13 cellular contexts compared by ENCODE assay signal in genomic region chr20:47456952-47457724, GRCh38. TPM values are rescaled to one million over a fixed set of nuclear protein-coding genes. Genes with fewer than 3 reads are reported as not detected.
DNase-seq lines count a peak whose midpoint lies in the region; ATAC-seq lines count a peak whose summit lies in the region.
"Had no signal": no experiment of that assay in that cellular context is flagged by ENCODE, and none has a peak within 500 bp of the region (broad histone marks: within the 10 kb centered on the region; RNA-seq: fewer than 3 reads in every experiment).

No MANE protein-coding gene starts in this region.

- peak overlapping the region in 1 of 2 donors; percentile 47 for H3K4me3 Mint-ChIP-seq in stimulated activated naive CD8-positive, alpha-beta T cell treated with anti-CD3 and anti-CD28 coated beads, Interleukin-15, amount 100 ng/mL, for 72 hours
- H3K4me3 Mint-ChIP-seq: CD4-positive, alpha-beta memory T cell; GM23338 had no signal

- 72 to 77% methylated on average over 13 of the region's 13 CpGs for WGBS in esophagus, 2 donors

- H3K4me3 ChIP-seq in esophagus (ENCODE audit: low read depth in 1 of 2, low read length in 2 of 2), result no peak overlapping the region
- H3K4me3 ChIP-seq: GM23338, tibial nerve had no signal

- H3K4me1 Mint-ChIP-seq in stimulated activated naive CD8-positive, alpha-beta T cell treated with anti-CD3 and anti-CD28 coated beads, Interleukin-15, amount 100 ng/mL, for 72 hours, result peaks cover 66% of the 10 kb centered on the region

- no peaks in the 10 kb centered on the region for H3K36me3 ChIP-seq in esophagus (ENCODE audit: control insufficient read depth in 2 of 2, insufficient read depth in 2 of 2, low read length in 1 of 2)
- H3K36me3 ChIP-seq: tibial nerve had no signal

- no peaks in the 10 kb centered on the region for H3K9me3 ChIP-seq in esophagus (ENCODE audit: control insufficient read depth in 2 of 2, insufficient read depth in 1 of 2, low read depth in 1 of 2, low read length in 1 of 2)
- H3K9me3 ChIP-seq: tibial nerve had no signal

- no peaks in the 10 kb centered on the region for H3K27me3 Mint-ChIP-seq in stimulated activated naive CD8-positive, alpha-beta T cell treated with anti-CD3 and anti-CD28 coated beads, Interleukin-15, amount 100 ng/mL, for 72 hours
- H3K27me3 Mint-ChIP-seq: CD4-positive, alpha-beta memory T cell had no signal

- ATAC-seq in stimulated activated naive CD8-positive, alpha-beta T cell treated with anti-CD3 and anti-CD28 coated beads, Interleukin-15, amount 100 ng/mL, for 72 hours, result peak; percentile 90
- ATAC-seq in GM18870 (IDR thresholded peaks at IDR 0.05; ENCODE audit: unreplicated experiment), result no peak
- ATAC-seq: GM23338 had no signal

- peak overlapping the region; percentile 17 to 37 for H3K27ac ChIP-seq in esophagus (ENCODE audit: low read depth in 2 of 2, low read length in 1 of 2)
- H3K27ac ChIP-seq: tibial nerve had no signal

- DNase-seq in stimulated activated CD4-positive, alpha-beta T cell treated with anti-CD3 and anti-CD28 coated beads, Interleukin-15, amount 100 ng/mL, for 24 hours, result peak; percentile 34
- no peak for DNase-seq in stimulated activated CD4-positive, alpha-beta T cell treated with anti-CD3 and anti-CD28 coated beads, Interleukin-12 subunit alpha, Interleukin-12 subunit beta, amount 100 ng/mL, for 4 hours
- DNase-seq in RKO (ENCODE audit: low spot score) (peak; percentile 59), dedifferentiated amniotic fluid mesenchymal stem cell (ENCODE audit: extremely low spot score) (no peak), SKM-1 treated with dmso at 0.1 percent for 144 hours (lab: John Stamatoyannopoulos, UW; ENCODE audit: unreplicated experiment) (no peak)
- DNase-seq in stimulated activated naive CD8-positive, alpha-beta T cell treated with anti-CD3 and anti-CD28 coated beads, Interleukin-15, amount 100 ng/mL, for 72 hours, result peak; percentile 24 to 54
- DNase-seq: activated CD8-positive, alpha-beta memory T cell treated with anti-CD3 and anti-CD28 coated beads, Interleukin-2, amount 50 U/mL, for 48 hours; CD4-positive, alpha-beta memory T cell; NCI-H2081 treated with DMSO at 0.1 percent for 48 hours had no signal

- H3K27me3 ChIP-seq in esophagus (ENCODE audit: control insufficient read depth in 1 of 2, insufficient read depth in 2 of 2, low read length in 2 of 2), result no peaks in the 10 kb centered on the region
- H3K27me3 ChIP-seq: tibial nerve had no signal

- peak overlapping the region; percentile 80 to 96 for H3K27ac Mint-ChIP-seq in stimulated activated naive CD8-positive, alpha-beta T cell treated with anti-CD3 and anti-CD28 coated beads, Interleukin-15, amount 100 ng/mL, for 72 hours
- H3K27ac Mint-ChIP-seq: CD4-positive, alpha-beta memory T cell; GM23338 had no signal

- peaks cover 0 to 2% of the 10 kb centered on the region in 2 donors for H3K4me1 ChIP-seq in esophagus (ENCODE audit: control insufficient read depth in 2 of 2, insufficient read depth in 2 of 2, low read length in 1 of 2)

- H3K9me3 Mint-ChIP-seq in stimulated activated naive CD8-positive, alpha-beta T cell treated with anti-CD3 and anti-CD28 coated beads, Interleukin-15, amount 100 ng/mL, for 72 hours, result peaks cover 0 to 6% of the 10 kb centered on the region in 2 donors
- H3K9me3 Mint-ChIP-seq: GM23338 had no signal

RNA-seq across cellular contexts. Expression of gene NCOA3, which starts 44.5 kb away (rescaled TPM):
- polyA plus RNA-seq in esophagus, result 1 to 10 TPM; 7.2 to 7.8 TPM

Comparison
In these comparisons a context has a peak if more than half of its experiments do, and no peak if none do; other contexts are left out.
1. DNase-seq: peak in stimulated activated CD4-positive, alpha-beta T cell treated with anti-CD3 and anti-CD28 coated beads, Interleukin-15, amount 100 ng/mL, for 24 hours (single experiment), RKO (single experiment) and stimulated activated naive CD8-positive, alpha-beta T cell treated with anti-CD3 and anti-CD28 coated beads, Interleukin-15, amount 100 ng/mL, for 72 hours (2 of 2); none in stimulated activated CD4-positive, alpha-beta T cell treated with anti-CD3 and anti-CD28 coated beads, Interleukin-12 subunit alpha, Interleukin-12 subunit beta, amount 100 ng/mL, for 4 hours (single experiment), dedifferentiated amniotic fluid mesenchymal stem cell (single experiment) and SKM-1 treated with dmso at 0.1 percent for 144 hours (single experiment).